8 cellular contexts compared by ENCODE assay signal in genomic region chr12:126874427-126875026, GRCh38.
A peak's percentile ranks its signal among the peaks of the same experiment; 100 is the strongest.
DNase-seq lines count a peak whose midpoint lies in the region; ATAC-seq and TF ChIP-seq lines count a peak whose summit lies in the region.

No MANE protein-coding gene starts in this region.

- no peaks in the 10 kb centered on the region for H3K9me3 Mint-ChIP-seq in activated naive CD4-positive, alpha-beta T cell treated with anti-CD3 and anti-CD28 coated beads, Interleukin-2, amount 10 ng/mL, durations not matched to agents 7 days and 5 days

- TF ChIP-seq CTCF in GM20000 (IDR thresholded peaks at IDR 0.05; ENCODE audit: extremely low read depth, missing control alignments) (peak; percentile 76), left ventricle myocardium inferior (IDR thresholded peaks at IDR 0.05; ENCODE audit: borderline replicate concordance) (peak; percentile 93)

- no peak overlapping the region for H3K27ac ChIP-seq in left ventricle myocardium inferior (replicated peaks)

- no peak overlapping the region for H3K27ac Mint-ChIP-seq in activated naive CD4-positive, alpha-beta T cell treated with anti-CD3 and anti-CD28 coated beads, Interleukin-2, amount 10 ng/mL, durations not matched to agents 7 days and 5 days

- in situ Hi-C loops in Caki2 (cut with HindIII; ENCODE audit: low pct_unique_long_range_greater_than_20kb, low sequenced_read_pairs) (no loop called here), KBM-7 (cut with MboI; ENCODE audit: low pct_unique_long_range_greater_than_20kb, low sequenced_read_pairs) (no loop called here)

- CTCF ChIA-PET in activated naive CD4-positive, alpha-beta T cell treated with anti-CD3 and anti-CD28 coated beads, Interleukin-2, amount 10 ng/mL, durations not matched to agents 7 days and 5 days (lab: Charles Lee), result interaction anchor here (1.2 to 1.7 kb wide), 3 partner anchors 10 to 806 kb away, joined by 3 to 11 read pairs (median 5); no protein-coding TSS in a partner anchor

- intact Hi-C loops in left ventricle myocardium inferior (cut with micrococcal nuclease) (no loop called here), sciatic nerve (cut with DNase I) (no loop called here)

- no peaks in the 10 kb centered on the region for H3K4me1 Mint-ChIP-seq in activated naive CD4-positive, alpha-beta T cell treated with anti-CD3 and anti-CD28 coated beads, Interleukin-2, amount 10 ng/mL, durations not matched to agents 7 days and 5 days

- H3K9me3 ChIP-seq in left ventricle myocardium inferior (replicated peaks), result no peaks in the 10 kb centered on the region

- H3K27me3 Mint-ChIP-seq in activated naive CD4-positive, alpha-beta T cell treated with anti-CD3 and anti-CD28 coated beads, Interleukin-2, amount 10 ng/mL, durations not matched to agents 7 days and 5 days, result no peaks in the 10 kb centered on the region

- H3K36me3 ChIP-seq in left ventricle myocardium inferior, result no peaks in the 10 kb centered on the region

- DNase-seq in Caki2 (ENCODE audit: low read depth) (peak; percentile 47), GM20000 (ENCODE audit: low spot score) (peak; percentile 61), KBM-7 (peak; percentile 68), SK-N-DZ (ENCODE audit: low spot score) (peak; percentile 43), left ventricle myocardium inferior (peak; percentile 35), sciatic nerve (ENCODE audit: low spot score) (peak; percentile 73), cortex of kidney (lab: John Stamatoyannopoulos, UW) (no peak)
- DNase-seq in activated naive CD4-positive, alpha-beta T cell treated with anti-CD3 and anti-CD28 coated beads, Interleukin-2, amount 10 ng/mL, durations not matched to agents 7 days and 5 days, result peak; percentile 61

- H3K4me1 ChIP-seq in left ventricle myocardium inferior, result no peaks in the 10 kb centered on the region

- ATAC-seq in sciatic nerve, result peak; percentile 71

- H3K4me3 Mint-ChIP-seq in activated naive CD4-positive, alpha-beta T cell treated with anti-CD3 and anti-CD28 coated beads, Interleukin-2, amount 10 ng/mL, durations not matched to agents 7 days and 5 days, result no peak overlapping the region

- no peak overlapping the region for H3K4me3 ChIP-seq in left ventricle myocardium inferior

- H3K27me3 ChIP-seq in left ventricle myocardium inferior (ENCODE audit: low read depth), result no peaks in the 10 kb centered on the region

- H3K36me3 Mint-ChIP-seq in activated naive CD4-positive, alpha-beta T cell treated with anti-CD3 and anti-CD28 coated beads, Interleukin-2, amount 10 ng/mL, durations not matched to agents 7 days and 5 days, result no peaks in the 10 kb centered on the region
